ENCODE assay signal across 22 cellular contexts in genomic region chr10:130226012-130226411, GRCh38.
"Had no signal": no experiment of that assay in that cellular context is flagged by ENCODE, and none has a peak within 500 bp of the region (broad histone marks: within the 10 kb centered on the region; RNA-seq: fewer than 3 reads in every experiment).

No MANE protein-coding gene starts in this region.

- H3K27me3 Mint-ChIP-seq: progenitor cell of endocrine pancreas had no signal

- H3K4me3 Mint-ChIP-seq: natural killer cell; stimulated activated effector memory CD8-positive, alpha-beta T cell treated with anti-CD3 and anti-CD28 coated beads, Interleukin-12 subunit alpha, Interleukin-12 subunit beta, amount 100 ng/mL, for 72 hours had no signal

- H3K4me1 Mint-ChIP-seq: natural killer cell; stimulated activated effector memory CD8-positive, alpha-beta T cell treated with anti-CD3 and anti-CD28 coated beads, Interleukin-12 subunit alpha, Interleukin-12 subunit beta, amount 100 ng/mL, for 72 hours had no signal

- H3K9me3 Mint-ChIP-seq: natural killer cell had no signal

- DNase-seq: colonic mucosa; dermis blood vessel endothelial cell; effector memory CD4-positive, alpha-beta T cell; foreskin keratinocyte; left cardiac atrium; left ventricle myocardium superior; lower lobe of right lung; natural killer cell; occipital lobe; pancreas; stimulated activated CD4-positive, alpha-beta T cell treated with anti-CD3 and anti-CD28 coated beads, Interleukin-2, amount 100 ng/mL, for 24 hours; stimulated activated CD4-positive, alpha-beta T cell treated with anti-CD3 and anti-CD28 coated beads, Interleukin-4, amount 100 ng/mL, for 24 hours; stimulated activated naive CD4-positive, alpha-beta T cell treated with Interleukin-2 at 50 U/mL for 16 hours; substantia nigra; testis; tibial artery; uterus had no signal

- H3K27ac Mint-ChIP-seq: natural killer cell; stimulated activated effector memory CD8-positive, alpha-beta T cell treated with anti-CD3 and anti-CD28 coated beads, Interleukin-12 subunit alpha, Interleukin-12 subunit beta, amount 100 ng/mL, for 72 hours had no signal

- H3K36me3 Mint-ChIP-seq: natural killer cell; stimulated activated effector memory CD8-positive, alpha-beta T cell treated with anti-CD3 and anti-CD28 coated beads, Interleukin-12 subunit alpha, Interleukin-12 subunit beta, amount 100 ng/mL, for 72 hours had no signal

- ATAC-seq: foreskin keratinocyte; gastroesophageal sphincter; heart left ventricle; left cardiac atrium; left ventricle myocardium superior; lower lobe of right lung; natural killer cell; pancreas; right lobe of liver; stimulated activated effector memory CD8-positive, alpha-beta T cell treated with anti-CD3 and anti-CD28 coated beads, Interleukin-12 subunit alpha, Interleukin-12 subunit beta, amount 100 ng/mL, for 72 hours had no signal
